Comparison of ENCODE assay signal across 5 cellular contexts in genomic region chr5:59340637-59341036, GRCh38.
"Had no signal": no experiment of that assay in that cellular context is flagged by ENCODE, and none has a peak within 500 bp of the region (broad histone marks: within the 10 kb centered on the region; RNA-seq: fewer than 3 reads in every experiment).

No MANE protein-coding gene starts in this region.

- H3K27ac ChIP-seq: HL-60 had no signal

- H3K27ac Mint-ChIP-seq: IgD-negative memory B cell had no signal

- DNase-seq: IMR-90, KBM-7 had no signal

- H3K4me3 ChIP-seq: K562 had no signal

- H3K9me3 Mint-ChIP-seq: IgD-negative memory B cell had no signal

- H3K27me3 Mint-ChIP-seq: IgD-negative memory B cell had no signal
